ENCODE assay signal across 8 cellular contexts in genomic region chr1:234987415-234988159, GRCh38.
DNase-seq lines count a peak whose midpoint lies in the region; ATAC-seq and TF ChIP-seq lines count a peak whose summit lies in the region.

No MANE protein-coding gene starts in this region.

- H3K36me3 Mint-ChIP-seq in T-cell (no peaks in the 10 kb centered on the region), neural crest cell (ENCODE audit: low read depth) (no peaks in the 10 kb centered on the region)

- POLR2A ChIA-PET in T-cell (lab: Charles Lee) = no interaction called here

- H3K27me3 Mint-ChIP-seq in T-cell = no peaks in the 10 kb centered on the region
- H3K27me3 Mint-ChIP-seq in neural crest cell (ENCODE audit: low read depth) = peaks cover 2% of the 10 kb centered on the region

- DNase-seq in T-cell = no peak
- peak; percentile 94 for DNase-seq in fibroblast of gingiva (ENCODE audit: low read depth)
- no peak for DNase-seq in neural crest cell (ENCODE audit: low read depth, low spot score)
- no peak for DNase-seq in KBM-7
- no peak for DNase-seq in HUDEP-2 (lab: John Stamatoyannopoulos, UW; ENCODE audit: unreplicated experiment in 76 of 76)

- peaks cover 0 to 4% (median 0%) of the 10 kb centered on the region in 3 donors for H3K9me3 Mint-ChIP-seq in T-cell
- H3K9me3 Mint-ChIP-seq in neural crest cell = peaks cover 5% of the 10 kb centered on the region

- no peak for TF ChIP-seq CTCF in neural crest cell (conservative IDR thresholded peaks at IDR 0.05)

- H3K4me3 Mint-ChIP-seq in T-cell (peak overlapping the region; percentile 4 to 43 (median 25)), neural crest cell (peak overlapping the region; percentile 1)

- H3K4me1 Mint-ChIP-seq in T-cell (peaks cover 31 to 53% (median 41%) of the 10 kb centered on the region in 3 donors), neural crest cell (peaks cover 58% of the 10 kb centered on the region)

- in situ Hi-C loops in KBM-7 (cut with MboI; ENCODE audit: low pct_unique_long_range_greater_than_20kb, low sequenced_read_pairs) = no loop called here

- ATAC-seq in GM18498 (IDR thresholded peaks at IDR 0.05; ENCODE audit: unreplicated experiment) = peak; percentile 57
- ATAC-seq in HG02571 (IDR thresholded peaks at IDR 0.05; ENCODE audit: unreplicated experiment) = peak; percentile 60
- peak in 2 of 4 experiments; percentile 33 to 59 for ATAC-seq in T-cell (replicated peaks in 1 of 4)
- no peak for ATAC-seq in HG02973 (IDR thresholded peaks at IDR 0.05; ENCODE audit: unreplicated experiment)

- H3K27ac Mint-ChIP-seq in T-cell (peak overlapping the region; percentile 74 to 76), neural crest cell (ENCODE audit: unreplicated experiment) (peak overlapping the region; percentile 81)

- CTCF ChIA-PET in T-cell (lab: Charles Lee) = no interaction called here
